In genomic region chr17:12230411-12230810, GRCh38 we compare ENCODE assay signal across 25 cellular contexts.
DNase-seq lines count a peak whose midpoint lies in the region; TF ChIP-seq lines count a peak whose summit lies in the region.
"Had no signal": no experiment of that assay in that cellular context is flagged by ENCODE, and none has a peak within 500 bp of the region (broad histone marks: within the 10 kb centered on the region; RNA-seq: fewer than 3 reads in every experiment).

No MANE protein-coding gene starts in this region.

- no peaks in the 10 kb centered on the region for H3K9me3 Mint-ChIP-seq in activated CD4-positive, alpha-beta memory T cell treated with anti-CD3 and anti-CD28 coated beads for 36 hours
- H3K9me3 Mint-ChIP-seq: memory B cell had no signal

- TF ChIP-seq POLR2A in esophagus muscularis mucosa (IDR thresholded peaks at IDR 0.05; ENCODE audit: low read depth) (no peak), transverse colon (IDR thresholded peaks at IDR 0.05) (no peak)

- H3K4me3 ChIP-seq in esophagus muscularis mucosa: no peak overlapping the region
- no peak overlapping the region for H3K4me3 ChIP-seq in transverse colon
- H3K4me3 ChIP-seq: right lobe of liver, SJCRH30 had no signal

- H3K4me3 Mint-ChIP-seq in activated CD4-positive, alpha-beta memory T cell treated with anti-CD3 and anti-CD28 coated beads for 36 hours: no peak overlapping the region
- H3K4me3 Mint-ChIP-seq: activated B cell treated with CpG ODN at 0.5 μM for 24 hours; activated naive CD4-positive, alpha-beta T cell treated with anti-CD3 and anti-CD28 coated beads, Interleukin-2, amount 10 ng/mL, durations not matched to agents 7 days and 5 days; activated T-helper 1 cell treated with anti-CD3 and anti-CD28 coated beads, Interleukin-12 subunit alpha, Interleukin-12 subunit beta, Interleukin-2, Interleukin-4 antibody, amounts not matched to agents 30 ng/mL and 10 ng/mL and 1 ng/mL, durations not matched to agents 14 hours and 24 hours and 36 hours; B cell; memory B cell had no signal

- no peak overlapping the region for H3K27ac Mint-ChIP-seq in activated CD4-positive, alpha-beta memory T cell treated with anti-CD3 and anti-CD28 coated beads for 36 hours
- H3K27ac Mint-ChIP-seq: activated B cell treated with CpG ODN at 0.5 μM for 24 hours; activated naive CD4-positive, alpha-beta T cell treated with anti-CD3 and anti-CD28 coated beads, Interleukin-2, amount 10 ng/mL, durations not matched to agents 7 days and 5 days; activated T-helper 1 cell treated with anti-CD3 and anti-CD28 coated beads, Interleukin-12 subunit alpha, Interleukin-12 subunit beta, Interleukin-2, Interleukin-4 antibody, amounts not matched to agents 30 ng/mL and 10 ng/mL and 1 ng/mL, durations not matched to agents 14 hours and 24 hours and 36 hours; B cell; memory B cell had no signal

- H3K27me3 ChIP-seq in esophagus muscularis mucosa (no peaks in the 10 kb centered on the region), transverse colon (no peaks in the 10 kb centered on the region)
- H3K27me3 ChIP-seq: right lobe of liver had no signal

- H3K4me1 ChIP-seq in esophagus muscularis mucosa (peaks cover 11 to 55% (median 53%) of the 10 kb centered on the region in 4 donors), transverse colon (peaks cover 0 to 7% (median 1%) of the 10 kb centered on the region in 4 donors)
- H3K4me1 ChIP-seq: right lobe of liver, SJCRH30 had no signal

- in situ Hi-C loops in transverse colon (cut with MboI; ENCODE audit: low pct_ligation_motif_present in 1 of 4, low pct_unique_long_range_greater_than_20kb in 1 of 4, low sequenced_read_pairs in 3 of 4): loop anchor here in 1 of 4 donors (25.0 kb wide), 1 partner anchor 432 kb away; the partner anchor contains the start of gene MYOCD

- WGBS in esophagus muscularis mucosa: 23% methylated on average over 3 of the region's 3 CpGs
- WGBS in transverse colon (ENCODE audit: low coverage in 1 of 2), 2 donors: 36 to 73% methylated on average over 2 to 3 of the region's 3 CpGs

- H3K27me3 Mint-ChIP-seq in activated CD4-positive, alpha-beta memory T cell treated with anti-CD3 and anti-CD28 coated beads for 36 hours: peaks cover 2% of the 10 kb centered on the region
- H3K27me3 Mint-ChIP-seq: activated naive CD4-positive, alpha-beta T cell treated with anti-CD3 and anti-CD28 coated beads, Interleukin-2, amount 10 ng/mL, durations not matched to agents 7 days and 5 days had no signal

- intact Hi-C loops in esophagus muscularis mucosa (cut with DNase I) (no loop called here), transverse colon (cut with DNase I; ENCODE audit: low total_unique reads) (no loop called here)
- intact Hi-C loops in activated CD4-positive, alpha-beta memory T cell treated with anti-CD3 and anti-CD28 coated beads for 36 hours (cut with micrococcal nuclease): no loop called here

- H3K36me3 Mint-ChIP-seq in activated CD4-positive, alpha-beta memory T cell treated with anti-CD3 and anti-CD28 coated beads for 36 hours: no peaks in the 10 kb centered on the region
- H3K36me3 Mint-ChIP-seq: activated naive CD4-positive, alpha-beta T cell treated with anti-CD3 and anti-CD28 coated beads, Interleukin-2, amount 10 ng/mL, durations not matched to agents 7 days and 5 days; memory B cell had no signal

- TF ChIP-seq CTCF in esophagus muscularis mucosa (IDR thresholded peaks at IDR 0.05) (no peak), transverse colon (IDR thresholded peaks at IDR 0.05) (no peak)

- CTCF ChIA-PET in activated CD4-positive, alpha-beta memory T cell treated with anti-CD3 and anti-CD28 coated beads for 36 hours (lab: Charles Lee): no interaction called here

- H3K4me1 Mint-ChIP-seq in activated CD4-positive, alpha-beta memory T cell treated with anti-CD3 and anti-CD28 coated beads for 36 hours (ENCODE audit: low read depth): no peaks in the 10 kb centered on the region
- H3K4me1 Mint-ChIP-seq: activated B cell treated with CpG ODN at 0.5 μM for 24 hours; activated naive CD4-positive, alpha-beta T cell treated with anti-CD3 and anti-CD28 coated beads, Interleukin-2, amount 10 ng/mL, durations not matched to agents 7 days and 5 days; B cell; memory B cell had no signal

- H3K9me3 ChIP-seq in esophagus muscularis mucosa (no peaks in the 10 kb centered on the region), transverse colon (no peaks in the 10 kb centered on the region)
- H3K9me3 ChIP-seq: right lobe of liver, SJCRH30 had no signal

- TF ChIP-seq EP300 in esophagus muscularis mucosa (IDR thresholded peaks at IDR 0.05) (no peak), transverse colon (IDR thresholded peaks at IDR 0.05; ENCODE audit: low read depth) (no peak)

- H3K27ac ChIP-seq in esophagus muscularis mucosa (replicated peaks in 1 of 4): peak overlapping the region; percentile 53 to 77 (median 75)
- H3K27ac ChIP-seq in transverse colon: peak overlapping the region in 3 of 4 donors; percentile 35 to 70 (median 64)
- H3K27ac ChIP-seq: right lobe of liver, SJCRH30 had no signal

- DNase-seq in GM04503 (ENCODE audit: low read depth) (peak; percentile 6), esophagus muscularis mucosa (ENCODE audit: extremely low spot score) (no peak), medulla oblongata (ENCODE audit: extremely low spot score) (peak; percentile 11), transverse colon (no peak), NCI-H748 (lab: John Stamatoyannopoulos, UW; ENCODE audit: unreplicated experiment) (no peak), DMS153 treated with DMSO at 0.1 percent for 48 hours (lab: John Stamatoyannopoulos, UW; ENCODE audit: unreplicated experiment) (no peak), COLO668 (lab: John Stamatoyannopoulos, UW; ENCODE audit: unreplicated experiment) (no peak)
- DNase-seq in activated CD4-positive, alpha-beta memory T cell treated with anti-CD3 and anti-CD28 coated beads for 36 hours: no peak
- DNase-seq: activated B cell treated with CpG ODN at 0.5 μM for 24 hours; activated naive CD4-positive, alpha-beta T cell treated with anti-CD3 and anti-CD28 coated beads, Interleukin-2, amount 10 ng/mL, durations not matched to agents 7 days and 5 days; caudate nucleus; DMS79; glutamatergic neuron; HCEC 1CT; kidney glomerular epithelial cell; NCI-H1417 treated with DMSO at 0.1 percent for 48 hours; NCI-H2081 treated with DMSO at 0.1 percent for 48 hours; NCI-H345; NCI-H748 treated with DMSO at 0.1 percent for 48 hours; right lobe of liver; SJCRH30; stimulated activated naive CD4-positive, alpha-beta T cell had no signal

- POLR2A ChIA-PET in activated CD4-positive, alpha-beta memory T cell treated with anti-CD3 and anti-CD28 coated beads for 36 hours (lab: Charles Lee): interaction anchor here (0.7 kb wide), 1 partner anchor 1094 kb away, joined by 3 read pairs; no protein-coding TSS in a partner anchor

- no peaks in the 10 kb centered on the region for H3K36me3 ChIP-seq in esophagus muscularis mucosa
- H3K36me3 ChIP-seq in transverse colon: no peaks in the 10 kb centered on the region
- H3K36me3 ChIP-seq: right lobe of liver, SJCRH30 had no signal

Comparison
In these comparisons a context has a peak if more than half of its experiments do, and no peak if none do; other contexts are left out.
1. DNase-seq: peak in GM04503 (single experiment) and medulla oblongata (single experiment); none in esophagus muscularis mucosa (single experiment), transverse colon (single experiment), NCI-H748 (single experiment), DMS153 treated with DMSO at 0.1 percent for 48 hours (single experiment), activated CD4-positive, alpha-beta memory T cell treated with anti-CD3 and anti-CD28 coated beads for 36 hours (single experiment) and COLO668 (single experiment).